In genomic region chr2:119517433-119517832, GRCh38 we compare ENCODE assay signal across 9 cellular contexts. TPM values are rescaled to one million over a fixed set of nuclear protein-coding genes. Genes with fewer than 3 reads are reported as not detected.
DNase-seq lines count a peak whose midpoint lies in the region; ATAC-seq and TF ChIP-seq lines count a peak whose summit lies in the region.
"Had no signal": no experiment of that assay in that cellular context is flagged by ENCODE, and none has a peak within 500 bp of the region (broad histone marks: within the 10 kb centered on the region; RNA-seq: fewer than 3 reads in every experiment).

No MANE protein-coding gene starts in this region.

- no peaks in the 10 kb centered on the region for H3K4me1 ChIP-seq in KMS-11 (ENCODE audit: low read depth, poor library complexity, severe bottlenecking)
- H3K4me1 ChIP-seq in upper lobe of right lung = no peaks in the 10 kb centered on the region
- H3K4me1 ChIP-seq: tibial nerve had no signal

- H3K27ac ChIP-seq in KMS-11 (no peak overlapping the region), upper lobe of right lung (no peak overlapping the region)
- H3K27ac ChIP-seq: tibial nerve had no signal

- intact Hi-C loops in upper lobe of right lung (cut with DNase I) = no loop called here

- TF ChIP-seq CTCF in KMS-11 (conservative IDR thresholded peaks at IDR 0.05; ENCODE audit: low read depth, low read length) (peak; percentile 65), cardiac fibroblast (IDR thresholded peaks at IDR 0.05; ENCODE audit: low read depth, low read length) (peak; percentile 86), upper lobe of right lung (IDR thresholded peaks at IDR 0.05) (peak; percentile 77)

- no peak overlapping the region for H3K4me3 ChIP-seq in KMS-11 (IDR thresholded peaks at IDR 0.05; ENCODE audit: insufficient read depth, low read depth, low read length)
- H3K4me3 ChIP-seq in cardiac fibroblast (replicated peaks in 1 of 2; ENCODE audit: low read depth in 2 of 2, low read length in 2 of 2) = no peak overlapping the region
- H3K4me3 ChIP-seq in upper lobe of right lung = no peak overlapping the region
- H3K4me3 ChIP-seq: tibial nerve had no signal

- DNase-seq in NCI-H524 (lab: John Stamatoyannopoulos, UW) = peak; percentile 34 to 50
- no peak for DNase-seq in NCI-H524 treated with DMSO at 0.1 percent for 48 hours (lab: John Stamatoyannopoulos, UW)
- peak; percentile 80 for DNase-seq in SKM-1 (lab: John Stamatoyannopoulos, UW; ENCODE audit: unreplicated experiment)
- peak; percentile 60 to 61 for DNase-seq in cardiac fibroblast (ENCODE audit: low read depth in 2 of 2)
- peak; percentile 60 to 62 for DNase-seq in lung microvascular endothelial cell (ENCODE audit: low read depth in 2 of 2)
- peak; percentile 88 for DNase-seq in upper lobe of right lung

- H3K9me3 ChIP-seq in upper lobe of right lung = no peaks in the 10 kb centered on the region

- H3K36me3 ChIP-seq in KMS-11 (ENCODE audit: insufficient read depth) (no peaks in the 10 kb centered on the region), upper lobe of right lung (peaks cover 3% of the 10 kb centered on the region)
- H3K36me3 ChIP-seq: tibial nerve had no signal

- no peaks in the 10 kb centered on the region for H4K20me1 ChIP-seq in KMS-11 (ENCODE audit: insufficient read depth)

- H2AFZ ChIP-seq in KMS-11 (ENCODE audit: low read depth) = no peak overlapping the region

- H3K79me2 ChIP-seq in KMS-11 (ENCODE audit: insufficient read depth, low read depth) = no peaks in the 10 kb centered on the region

- ATAC-seq in GM21825 (IDR thresholded peaks at IDR 0.05; ENCODE audit: unreplicated experiment) (peak; percentile 80), upper lobe of right lung (peak; percentile 97)

- H3K27me3 ChIP-seq in KMS-11 (ENCODE audit: insufficient read depth, low read depth) = no peaks in the 10 kb centered on the region
- peaks cover 5% of the 10 kb centered on the region for H3K27me3 ChIP-seq in upper lobe of right lung

- no peak overlapping the region for H3K9ac ChIP-seq in KMS-11

- no peak overlapping the region for H3K4me2 ChIP-seq in KMS-11

RNA-seq across cellular contexts. Expression of gene SCTR, which starts 6.8 kb away (rescaled TPM):
- total RNA-seq in lung microvascular endothelial cell = not detected in 2 replicates
- total RNA-seq in upper lobe of right lung = 21.0 TPM
- total RNA-seq: tibial nerve had no signal

RNA-seq across cellular contexts. Expression of gene CFAP221, which starts 26.8 kb away (rescaled TPM):
- total RNA-seq in lung microvascular endothelial cell (not detected in 2 replicates), upper lobe of right lung (26.3 TPM)

Comparison
In these comparisons a context has a peak if more than half of its experiments do, and no peak if none do; other contexts are left out.
1. RNA of gene SCTR, which starts 6.8 kb away (total RNA-seq): 21.0 TPM in upper lobe of right lung (single experiment); not detected in lung microvascular endothelial cell; every median in the first group is over 10 times any median in the second.
2. RNA of gene CFAP221, which starts 26.8 kb away (total RNA-seq): 26.3 TPM in upper lobe of right lung (single experiment); not detected in lung microvascular endothelial cell; every median in the first group is over 10 times any median in the second.
3. Peak in every context shown above with its lines, with median percentiles within 50 percentile points of each other: CTCF ChIP-seq.